14 cellular contexts compared by ENCODE assay signal in the genomic region with DNA sequence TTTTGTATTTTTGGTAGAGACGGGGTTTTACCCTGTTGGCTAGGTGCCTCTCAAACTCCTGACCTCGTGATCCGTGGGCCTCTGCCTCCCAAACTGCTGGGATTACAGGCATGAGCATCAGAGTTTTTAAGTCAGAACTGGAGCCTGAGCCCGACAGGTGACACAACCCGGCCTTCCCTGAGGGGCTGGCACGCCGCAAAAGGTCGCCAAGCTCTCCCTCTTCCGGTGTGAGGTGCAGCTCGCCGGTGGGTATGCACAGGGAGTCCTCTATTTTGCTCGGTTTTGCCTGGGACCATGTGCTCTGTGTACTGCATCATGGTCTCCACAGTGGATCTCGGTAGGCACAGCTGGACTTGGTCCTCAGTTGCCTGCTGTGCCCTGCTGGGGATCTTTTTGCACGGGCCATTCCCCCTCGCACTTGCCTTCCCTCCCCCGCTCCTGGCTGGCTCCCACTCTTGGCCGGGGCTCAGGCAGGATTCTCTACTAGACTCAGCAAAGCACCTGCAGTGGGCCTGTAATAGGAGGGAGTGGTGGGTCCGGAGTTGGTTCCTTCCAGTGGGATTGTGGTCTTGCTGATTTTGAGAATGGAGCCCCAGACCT.
"Had no signal": no experiment of that assay in that cellular context is flagged by ENCODE, and none has a peak within 500 bp of the region (broad histone marks: within the 10 kb centered on the region; RNA-seq: fewer than 3 reads in every experiment).

No MANE protein-coding gene starts in this region.

- H3K36me3 ChIP-seq: pancreas, tibial nerve, uterus had no signal

- H3K9me3 ChIP-seq: pancreas, tibial nerve, uterus had no signal

- H3K4me1 ChIP-seq: pancreas had no signal

- H3K4me3 ChIP-seq: pancreas, tibial nerve, uterus had no signal

- FAIRE-seq: pancreas had no signal

- H3K27ac ChIP-seq: pancreas, uterus had no signal

- DNase-seq: activated naive CD4-positive, alpha-beta T cell treated with anti-CD3 and anti-CD28 coated beads for 36 hours; activated naive CD8-positive, alpha-beta T cell treated with anti-CD3 and anti-CD28 coated beads, Interleukin-2, amount 50 U/mL, for 24 hours; activated T-cell treated with anti-CD3 and anti-CD28 coated beads for 4 hours; aorta; effector memory CD4-positive, alpha-beta T cell; foreskin fibroblast; glutamatergic neuron; kidney glomerular epithelial cell; midbrain; stimulated activated CD4-positive, alpha-beta T cell treated with anti-CD3 and anti-CD28 coated beads, Interleukin-12 subunit alpha, Interleukin-12 subunit beta, amount 100 ng/mL, for 4 hours; T-helper 9 cell; uterus had no signal

- H3K27me3 ChIP-seq: pancreas, tibial nerve, uterus had no signal
